In genomic region chr19:34712606-34713261, GRCh38 we compare ENCODE assay signal across 8 cellular contexts. TPM values are rescaled to one million over a fixed set of nuclear protein-coding genes. Genes with fewer than 3 reads are reported as not detected.
DNase-seq lines count a peak whose midpoint lies in the region; ATAC-seq and TF ChIP-seq lines count a peak whose summit lies in the region.

No MANE protein-coding gene starts in this region.

- H3K9ac ChIP-seq in DND-41 (ENCODE audit: low read depth, low read length): no peak overlapping the region
- H3K9ac ChIP-seq in trophoblast cell (ENCODE audit: low read length): no peak overlapping the region

- H4K8ac ChIP-seq in trophoblast cell (ENCODE audit: low read depth, low read length): no peak overlapping the region

- H3K27me3 ChIP-seq in DND-41 (ENCODE audit: insufficient read depth, low read length, poor library complexity) (no peaks in the 10 kb centered on the region), trophoblast cell (ENCODE audit: insufficient read depth, low read length) (no peaks in the 10 kb centered on the region)

- no peak overlapping the region for H2BK12ac ChIP-seq in trophoblast cell (ENCODE audit: low read length)

- H3K36me3 ChIP-seq in DND-41 (ENCODE audit: insufficient read depth, low read length) (no peaks in the 10 kb centered on the region), trophoblast cell (ENCODE audit: control insufficient read depth in 1 of 2, insufficient read depth in 2 of 2, low read length in 2 of 2) (no peaks in the 10 kb centered on the region)

- H3K4me1 ChIP-seq in DND-41 (ENCODE audit: insufficient read depth, low read length) (no peaks in the 10 kb centered on the region), trophoblast cell (ENCODE audit: control insufficient read depth in 1 of 2, insufficient read depth in 2 of 2, low read length in 2 of 2) (no peaks in the 10 kb centered on the region)

- no peak overlapping the region for H2AK5ac ChIP-seq in trophoblast cell (ENCODE audit: low read length)

- H2BK120ac ChIP-seq in trophoblast cell (ENCODE audit: insufficient read depth, low read length, poor library complexity): no peak overlapping the region

- TF ChIP-seq POLR2A in GM18505 (IDR thresholded peaks at IDR 0.05; ENCODE audit: borderline replicate concordance, extremely low read depth, insufficient read depth, insufficient read length): no peak

- H3K79me2 ChIP-seq in DND-41 (ENCODE audit: insufficient read depth, low read length) (no peaks in the 10 kb centered on the region), trophoblast cell (ENCODE audit: control insufficient read depth, insufficient read depth, low read length, poor library complexity) (no peaks in the 10 kb centered on the region)

- H3K18ac ChIP-seq in trophoblast cell (ENCODE audit: low read length): no peak overlapping the region

- TF ChIP-seq CTCF in DND-41 (IDR thresholded peaks at IDR 0.05; ENCODE audit: borderline replicate concordance, extremely low read depth, low read length, poor library complexity, severe bottlenecking) (peak; percentile 82), LNCaP clone FGC (IDR thresholded peaks at IDR 0.05; ENCODE audit: control insufficient read depth, extremely low read depth, insufficient read depth) (peak; percentile 77)

- H4K12ac ChIP-seq in trophoblast cell (ENCODE audit: low read depth, low read length): no peak overlapping the region

- H3K79me1 ChIP-seq in trophoblast cell (ENCODE audit: low read length): no peaks in the 10 kb centered on the region

- no peak overlapping the region for H2BK5ac ChIP-seq in trophoblast cell (ENCODE audit: low read depth, low read length, poor library complexity)

- ATAC-seq in DND-41 (ENCODE audit: insufficient read depth, low read depth) (peak; percentile 62; the same call in 2 of the 3 replicates), GM18505 (IDR thresholded peaks at IDR 0.05; ENCODE audit: unreplicated experiment) (no peak), GM21576 (IDR thresholded peaks at IDR 0.05; ENCODE audit: unreplicated experiment) (no peak)

- WGBS in trophoblast cell (ENCODE audit: extremely low coverage, insufficient coverage, insufficient read length): no CpG with 5 or more reads among the region's 9 CpGs

- no peak overlapping the region for H3K23ac ChIP-seq in trophoblast cell (ENCODE audit: low read length)

- H2AFZ ChIP-seq in DND-41 (ENCODE audit: low read depth, low read length): 0 out of 2 replicates have a peak overlapping the region, but pooled peaks have one; percentile 13
- no peak overlapping the region for H2AFZ ChIP-seq in trophoblast cell (ENCODE audit: insufficient read depth, low read length, poor library complexity)

- H3K27ac ChIP-seq in DND-41 (ENCODE audit: low read length) (no peak overlapping the region), trophoblast cell (ENCODE audit: low read depth, low read length) (no peak overlapping the region)

- no peak overlapping the region for H3K14ac ChIP-seq in trophoblast cell (ENCODE audit: low read length)

- H4K20me1 ChIP-seq in DND-41 (ENCODE audit: insufficient read depth, low read length): no peaks in the 10 kb centered on the region

- H3K4me2 ChIP-seq in DND-41 (ENCODE audit: insufficient read depth, low read length) (no peak overlapping the region), trophoblast cell (ENCODE audit: low read length) (no peak overlapping the region)

- H3K4ac ChIP-seq in trophoblast cell (ENCODE audit: low read depth, low read length): no peak overlapping the region

- H3K4me3 ChIP-seq in DND-41 (ENCODE audit: low read depth in 1 of 2, low read length in 2 of 2): no peak overlapping the region
- H3K4me3 ChIP-seq in LNCaP clone FGC (ENCODE audit: low read depth, low read length): no peak overlapping the region
- H3K4me3 ChIP-seq in trophoblast cell (ENCODE audit: low read depth, low read length): no peak overlapping the region

- H3K9me3 ChIP-seq in DND-41 (ENCODE audit: insufficient read depth, low read length, severe bottlenecking): peaks cover 21% of the 10 kb centered on the region
- H3K9me3 ChIP-seq in trophoblast cell (ENCODE audit: insufficient read depth, low read depth, low read length): peaks cover 14% of the 10 kb centered on the region

- DNase-seq in DND-41 (peak; percentile 59), LNCaP clone FGC (ENCODE audit: low read depth) (peak; percentile 76), OCI-M1 (lab: John Stamatoyannopoulos, UW) (peak; percentile 90), globus pallidus (ENCODE audit: low spot score) (peak; percentile 80), trophoblast cell (peak; percentile 57 to 89)
- DNase-seq in activated gamma-delta T cell treated with anti-CD3 and anti-CD28 coated beads, Interleukin-2, amount 50 U/mL, for 16 hours (ENCODE audit: low read depth): peak; percentile 41

- no peak overlapping the region for H4K91ac ChIP-seq in trophoblast cell (ENCODE audit: low read depth, low read length)

RNA-seq across cellular contexts. Expression of gene ZNF181, which starts 21.3 kb away (rescaled TPM):
- polyA plus RNA-seq in trophoblast cell (2013): 3.0 and 4.1 TPM in 2 replicates

RNA-seq across cellular contexts. Expression of gene ZNF302, which starts 35.3 kb away (rescaled TPM):
- polyA plus RNA-seq in trophoblast cell (2013): 13.2 and 13.9 TPM in 2 replicates

RNA-seq across cellular contexts. Expression of gene SCGB2B2, which starts 35.8 kb away (rescaled TPM):
- 0.22 TPM in 1 of 2 replicates, not detected in the other for polyA plus RNA-seq in trophoblast cell (2013)
